29 cellular contexts compared by ENCODE assay signal in the genomic region with DNA sequence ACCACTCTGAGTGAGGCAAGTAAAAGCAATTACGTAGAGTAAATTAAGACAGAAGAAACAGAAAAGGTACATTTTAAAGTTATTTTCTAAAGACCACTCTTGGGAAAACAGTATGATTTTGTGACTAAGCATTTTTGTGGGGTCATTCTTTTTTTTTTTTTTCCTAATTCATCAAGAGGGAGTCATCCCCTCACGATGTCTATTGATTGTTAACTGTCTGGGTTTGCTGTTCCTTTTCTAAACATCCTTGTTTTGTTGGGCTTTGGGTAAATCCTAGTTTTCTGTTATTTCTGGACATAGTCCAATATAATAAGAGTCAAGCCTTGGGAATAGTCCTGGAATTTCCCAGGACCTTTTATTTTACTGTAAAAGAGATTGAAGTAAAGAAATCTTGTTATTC.
A peak's percentile ranks its signal among the peaks of the same experiment; 100 is the strongest.
DNase-seq lines count a peak whose midpoint lies in the region; FAIRE-seq and TF ChIP-seq lines count a peak whose summit lies in the region.
"Had no signal": no experiment of that assay in that cellular context is flagged by ENCODE, and none has a peak within 500 bp of the region (broad histone marks: within the 10 kb centered on the region; RNA-seq: fewer than 3 reads in every experiment).

No MANE protein-coding gene starts in this region.

- peak overlapping the region; percentile 49 for H3K4me2 ChIP-seq in astrocyte (ENCODE audit: low read length)
- H3K4me2 ChIP-seq: GM23338 had no signal

- H3K9ac ChIP-seq in astrocyte (ENCODE audit: low read length): peak overlapping the region; percentile 35
- H3K9ac ChIP-seq in colonic mucosa (ENCODE audit: low read depth in 2 of 2, low read length in 2 of 2): no peak overlapping the region

- H4K20me1 ChIP-seq in astrocyte (ENCODE audit: insufficient read depth, low read length): no peaks in the 10 kb centered on the region

- H3K4me3 ChIP-seq in astrocyte (ENCODE audit: insufficient read depth, low read depth, low read length) (no peak overlapping the region), fibroblast of the aortic adventitia (ENCODE audit: low read depth, low read length) (no peak overlapping the region), colonic mucosa (no peak overlapping the region)
- H3K4me3 ChIP-seq: GM23338, lower lobe of right lung, right lobe of liver, SK-N-MC had no signal

- H3K4me1 Mint-ChIP-seq in astrocyte (ENCODE audit: low read depth, unreplicated experiment): peaks cover 14% of the 10 kb centered on the region
- H3K4me1 Mint-ChIP-seq in progenitor cell of endocrine pancreas (ENCODE audit: low read depth): peaks cover 3% of the 10 kb centered on the region

- H3K27ac Mint-ChIP-seq in astrocyte (ENCODE audit: unreplicated experiment) (peak overlapping the region; percentile 45), progenitor cell of endocrine pancreas (no peak overlapping the region)
- H3K27ac Mint-ChIP-seq: activated naive CD4-positive, alpha-beta T cell treated with anti-CD3 and anti-CD28 coated beads, Interleukin-2, amount 50 U/mL, for 24 hours; GM23338; stimulated activated naive B cell treated with anti-CD40 and anti-IgM and Interleukin-4, amounts not matched to agents 10 μg/mL and 1 μg/mL and 100 μg/mL, for 72 hours had no signal

- H3K9me3 Mint-ChIP-seq in astrocyte (ENCODE audit: unreplicated experiment) (no peaks in the 10 kb centered on the region), progenitor cell of endocrine pancreas (ENCODE audit: low read depth) (no peaks in the 10 kb centered on the region)
- H3K9me3 Mint-ChIP-seq: activated naive CD4-positive, alpha-beta T cell treated with anti-CD3 and anti-CD28 coated beads, Interleukin-2, amount 50 U/mL, for 24 hours; GM23338; neural crest cell; stimulated activated naive B cell treated with anti-CD40 and anti-IgM and Interleukin-4, amounts not matched to agents 10 μg/mL and 1 μg/mL and 100 μg/mL, for 72 hours had no signal

- TF ChIP-seq CTCF in astrocyte (IDR thresholded peaks at IDR 0.05; ENCODE audit: insufficient read depth, low read depth, low read length) (no peak), fibroblast of the aortic adventitia (IDR thresholded peaks at IDR 0.05; ENCODE audit: insufficient read depth, low read length) (no peak), progenitor cell of endocrine pancreas (IDR thresholded peaks at IDR 0.05; ENCODE audit: unreplicated experiment) (no peak), colonic mucosa (IDR thresholded peaks at IDR 0.05) (no peak)

- peaks cover 2% of the 10 kb centered on the region for H3K27me3 Mint-ChIP-seq in astrocyte (ENCODE audit: low read depth, unreplicated experiment)
- no peaks in the 10 kb centered on the region for H3K27me3 Mint-ChIP-seq in progenitor cell of endocrine pancreas
- H3K27me3 Mint-ChIP-seq: activated naive CD4-positive, alpha-beta T cell treated with anti-CD3 and anti-CD28 coated beads, Interleukin-2, amount 50 U/mL, for 24 hours had no signal

- H3K27ac ChIP-seq in astrocyte (ENCODE audit: low read depth, low read length) (peak overlapping the region; percentile 64), colonic mucosa (no peak overlapping the region)
- H3K27ac ChIP-seq: C4-2B, lower lobe of right lung, right lobe of liver, SK-N-MC had no signal

- no peak for FAIRE-seq in astrocyte (lab: Jason Lieb, UNC)
- FAIRE-seq: GM12892, HepG2, islet of Langerhans, RCC 7860 had no signal

- H3K36me3 ChIP-seq in astrocyte (ENCODE audit: insufficient read depth, low read length) (no peaks in the 10 kb centered on the region), colonic mucosa (no peaks in the 10 kb centered on the region)
- H3K36me3 ChIP-seq: lower lobe of right lung, right lobe of liver had no signal

- intact Hi-C loops in colonic mucosa (cut with DNase I): no loop called here

- H3K79me2 ChIP-seq in astrocyte (ENCODE audit: insufficient read depth, low read length): no peaks in the 10 kb centered on the region

- DNase-seq in ELR (ENCODE audit: low read depth) (peak; percentile 53), astrocyte (ENCODE audit: low read depth) (peak; percentile 54), fibroblast of the aortic adventitia (ENCODE audit: low read depth) (peak; percentile 68), renal cortical epithelial cell (ENCODE audit: low read depth) (peak; percentile 58), progenitor cell of endocrine pancreas (ENCODE audit: low spot score, unreplicated experiment) (no peak), colonic mucosa (no peak), KBM-7 (no peak)
- DNase-seq in activated T-cell treated with anti-CD3 and anti-CD28 coated beads, Interleukin-2, amount 50 U/mL, for 48 hours: no peak
- DNase-seq: activated CD4-positive, alpha-beta T cell treated with anti-CD3 and anti-CD28 coated beads, Interleukin-2, amount 50 U/mL, for 48 hours; activated CD4-positive, CD25-positive, alpha-beta regulatory T cell; activated CD8-positive, alpha-beta memory T cell treated with anti-CD3 and anti-CD28 coated beads, Interleukin-2, amount 50 U/mL, for 4 hours; amygdala; Calu3; EL; lower lobe of right lung; NCI-H1092; NCI-H187 treated with DMSO at 0.1 percent for 48 hours; right lobe of liver; stimulated activated CD4-positive, alpha-beta T cell treated with anti-CD3 and anti-CD28 coated beads, Interleukin-15, amount 100 ng/mL, for 24 hours; stimulated activated naive B cell treated with anti-CD40 and anti-IgM and Interleukin-4, amounts not matched to agents 10 μg/mL and 1 μg/mL and 100 μg/mL, for 72 hours had no signal

- in situ Hi-C loops in KBM-7 (cut with MboI; ENCODE audit: low pct_unique_long_range_greater_than_20kb, low sequenced_read_pairs): no loop called here

- H3K9me3 ChIP-seq in astrocyte (ENCODE audit: insufficient read depth, low read depth, low read length) (no peaks in the 10 kb centered on the region), colonic mucosa (no peaks in the 10 kb centered on the region)
- H3K9me3 ChIP-seq: lower lobe of right lung, right lobe of liver had no signal

- peaks cover 1% of the 10 kb centered on the region for H3K27me3 ChIP-seq in astrocyte (ENCODE audit: insufficient read depth, low read length)
- no peaks in the 10 kb centered on the region for H3K27me3 ChIP-seq in colonic mucosa
- H3K27me3 ChIP-seq: right lobe of liver had no signal

- H3K4me3 Mint-ChIP-seq in astrocyte (ENCODE audit: unreplicated experiment): no peak overlapping the region
- H3K4me3 Mint-ChIP-seq in progenitor cell of endocrine pancreas (ENCODE audit: low read depth): no peak overlapping the region
- H3K4me3 Mint-ChIP-seq: activated naive CD4-positive, alpha-beta T cell treated with anti-CD3 and anti-CD28 coated beads, Interleukin-2, amount 50 U/mL, for 24 hours; GM23338; neural crest cell; stimulated activated naive B cell treated with anti-CD40 and anti-IgM and Interleukin-4, amounts not matched to agents 10 μg/mL and 1 μg/mL and 100 μg/mL, for 72 hours had no signal

- H2AFZ ChIP-seq in astrocyte (ENCODE audit: low read depth, low read length): no peak overlapping the region
- H2AFZ ChIP-seq: GM23338 had no signal

- no peaks in the 10 kb centered on the region for H3K36me3 Mint-ChIP-seq in astrocyte (ENCODE audit: low read depth, unreplicated experiment)
- H3K36me3 Mint-ChIP-seq in progenitor cell of endocrine pancreas (ENCODE audit: insufficient read depth): no peaks in the 10 kb centered on the region
- H3K36me3 Mint-ChIP-seq: activated naive CD4-positive, alpha-beta T cell treated with anti-CD3 and anti-CD28 coated beads, Interleukin-2, amount 50 U/mL, for 24 hours had no signal

- H3K4me1 ChIP-seq in astrocyte (ENCODE audit: insufficient read depth, low read length) (peaks cover 25% of the 10 kb centered on the region), colonic mucosa (no peaks in the 10 kb centered on the region)
- H3K4me1 ChIP-seq: right lobe of liver had no signal

Comparison
In these comparisons a context has a peak if more than half of its experiments do, and no peak if none do; other contexts are left out.
1. DNase-seq: peak in ELR (single experiment), astrocyte (single experiment), fibroblast of the aortic adventitia (single experiment) and renal cortical epithelial cell (single experiment); none in activated T-cell treated with anti-CD3 and anti-CD28 coated beads, Interleukin-2, amount 50 U/mL, for 48 hours (0 of 2), progenitor cell of endocrine pancreas (single experiment), colonic mucosa (single experiment) and KBM-7 (single experiment).